In genomic region chr2:231393149-231394131, GRCh38 we compare ENCODE assay signal across 9 cellular contexts. TPM values are rescaled to one million over a fixed set of nuclear protein-coding genes. Genes with fewer than 3 reads are reported as not detected.
A peak's percentile ranks its signal among the peaks of the same experiment; 100 is the strongest.
DNase-seq lines count a peak whose midpoint lies in the region; ATAC-seq and TF ChIP-seq lines count a peak whose summit lies in the region.
"Had no signal": no experiment of that assay in that cellular context is flagged by ENCODE, and none has a peak within 500 bp of the region (broad histone marks: within the 10 kb centered on the region; RNA-seq: fewer than 3 reads in every experiment).

No MANE protein-coding gene starts in this region.

- H3K4me1 Mint-ChIP-seq in stimulated activated naive CD8-positive, alpha-beta T cell treated with anti-CD3 and anti-CD28 coated beads, Interleukin-15, amount 100 ng/mL, for 72 hours, result peaks cover 44% of the 10 kb centered on the region

- H3K27me3 ChIP-seq in BLaER1 (peaks cover 48% of the 10 kb centered on the region), HL-60 (ENCODE audit: insufficient read depth, poor library complexity, severe bottlenecking) (no peaks in the 10 kb centered on the region)

- peak; percentile 9 for TF ChIP-seq CTCF in HL-60 (IDR thresholded peaks at IDR 0.05; ENCODE audit: insufficient read depth, low read length)

- H3K27ac ChIP-seq in BLaER1, result peak overlapping the region; percentile 76
- H3K27ac ChIP-seq in HL-60 (replicated peaks), result peak overlapping the region; percentile 96

- peaks cover 65% of the 10 kb centered on the region for H3K27me3 Mint-ChIP-seq in stimulated activated naive CD8-positive, alpha-beta T cell treated with anti-CD3 and anti-CD28 coated beads, Interleukin-15, amount 100 ng/mL, for 72 hours

- DNase-seq in HL-60 (ENCODE audit: low read depth in 1 of 2, low spot score in 1 of 2) (no peak), dermis microvascular lymphatic vessel endothelial cell (ENCODE audit: low read depth in 2 of 2) (peak; percentile 22 to 87), AG20443 (ENCODE audit: low spot score) (no peak), SW480 (ENCODE audit: low spot score) (no peak), RPMI8226 (no peak)
- DNase-seq in stimulated activated naive CD8-positive, alpha-beta T cell treated with anti-CD3 and anti-CD28 coated beads, Interleukin-15, amount 100 ng/mL, for 72 hours, result peak; percentile 50 to 67
- DNase-seq: IMR-90 had no signal

- no peaks in the 10 kb centered on the region for H4K20me1 ChIP-seq in BLaER1

- H3K9me3 Mint-ChIP-seq in stimulated activated naive CD8-positive, alpha-beta T cell treated with anti-CD3 and anti-CD28 coated beads, Interleukin-15, amount 100 ng/mL, for 72 hours, result no peaks in the 10 kb centered on the region

- peak overlapping the region; percentile 95 to 96 for H3K27ac Mint-ChIP-seq in stimulated activated naive CD8-positive, alpha-beta T cell treated with anti-CD3 and anti-CD28 coated beads, Interleukin-15, amount 100 ng/mL, for 72 hours

- peak; percentile 46 for ATAC-seq in GM19035 (IDR thresholded peaks at IDR 0.05; ENCODE audit: unreplicated experiment)
- ATAC-seq in stimulated activated naive CD8-positive, alpha-beta T cell treated with anti-CD3 and anti-CD28 coated beads, Interleukin-15, amount 100 ng/mL, for 72 hours, result peak; percentile 77

- peak overlapping the region; percentile 51; the same call in 1 of the 2 replicates for H3K4me3 ChIP-seq in BLaER1
- no peak overlapping the region for H3K4me3 ChIP-seq in HL-60 (replicated peaks; ENCODE audit: insufficient read depth, low read length)

- no peaks in the 10 kb centered on the region for H3K9me3 ChIP-seq in BLaER1

- peak overlapping the region; percentile 84 for H3K4me2 ChIP-seq in BLaER1

- H3K36me3 ChIP-seq in BLaER1, result peaks cover 3% of the 10 kb centered on the region; the same call in 1 of the 2 replicates

- H3K9ac ChIP-seq in BLaER1, result peak overlapping the region; percentile 54

- peak overlapping the region; percentile 91 to 92 for H3K4me3 Mint-ChIP-seq in stimulated activated naive CD8-positive, alpha-beta T cell treated with anti-CD3 and anti-CD28 coated beads, Interleukin-15, amount 100 ng/mL, for 72 hours

- peaks cover 79% of the 10 kb centered on the region for H3K4me1 ChIP-seq in BLaER1

RNA-seq across cellular contexts. Expression of gene B3GNT7, which starts 2.1 kb away (rescaled TPM):
- total RNA-seq in dermis microvascular lymphatic vessel endothelial cell, result 7.2 and 19.1 TPM in 2 replicates

Comparison
In these comparisons a context has a peak if more than half of its experiments do, and no peak if none do; other contexts are left out.
1. DNase-seq: peak in dermis microvascular lymphatic vessel endothelial cell (2 of 2) and stimulated activated naive CD8-positive, alpha-beta T cell treated with anti-CD3 and anti-CD28 coated beads, Interleukin-15, amount 100 ng/mL, for 72 hours (2 of 2); none in HL-60 (0 of 2), AG20443 (single experiment), SW480 (single experiment) and RPMI8226 (single experiment).